ENCODE assay signal across 8 cellular contexts in the genomic region with DNA sequence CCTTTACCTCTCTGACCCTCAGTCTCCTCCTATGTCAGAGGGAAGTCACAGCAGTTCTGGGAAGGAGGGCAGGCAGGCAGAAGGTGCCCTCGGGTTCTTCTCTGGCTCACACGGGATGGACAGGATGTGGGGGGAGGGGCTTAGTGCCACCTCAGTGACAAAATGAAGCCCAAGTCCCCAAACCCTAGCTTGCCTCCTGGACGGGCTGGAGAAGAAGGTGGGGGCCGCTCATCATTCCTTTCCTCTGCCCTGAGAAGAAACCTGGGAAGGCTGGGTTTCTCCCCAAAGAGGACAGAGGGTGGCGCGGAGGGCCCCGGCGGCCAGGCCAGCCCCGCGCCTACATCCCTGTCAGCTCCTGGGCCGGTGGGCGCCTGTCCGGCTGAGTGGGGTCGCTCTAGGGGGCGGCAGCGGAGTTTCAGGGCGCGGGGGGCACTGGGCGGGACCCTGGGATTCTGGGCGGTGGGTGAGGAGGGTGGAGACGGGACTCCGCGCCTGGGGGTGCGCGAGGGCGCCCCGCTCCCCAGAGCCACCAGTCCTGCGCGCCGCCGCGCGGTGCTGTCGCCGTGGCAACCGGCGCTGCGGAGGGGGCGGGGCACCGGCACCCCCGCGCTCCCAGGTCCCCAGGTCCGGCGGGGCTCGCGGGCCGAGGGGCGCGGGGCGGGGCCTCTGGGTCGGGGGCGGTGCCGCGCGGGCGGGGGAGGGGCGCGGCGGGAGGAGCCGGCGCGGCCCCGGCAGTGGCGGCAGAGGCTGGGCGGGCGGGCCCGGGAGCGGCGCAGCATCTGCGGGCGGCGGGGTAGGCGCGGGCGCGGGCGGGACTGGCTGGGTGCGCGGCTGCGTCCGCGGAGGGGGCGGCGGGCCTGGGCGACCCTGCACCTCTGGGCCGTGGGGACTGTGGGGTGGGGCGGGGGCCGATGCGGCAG. TPM values are rescaled to one million over a fixed set of nuclear protein-coding genes. Genes with fewer than 3 reads are reported as not detected.
DNase-seq lines count a peak whose midpoint lies in the region; ATAC-seq and TF ChIP-seq lines count a peak whose summit lies in the region.

Gene TMEM121 (plus strand): TSS at position 723 of the 920 bp plus-strand sequence. CDS start 2,252 bp downstream, outside the sequence.

- ATAC-seq in activated T-cell treated with anti-CD3 and anti-CD28 coated beads, Interleukin-2, amount 50 U/mL, for 72 hours (replicated peaks in 1 of 2): peak; percentile 41 to 42
- ATAC-seq in GM21367 (IDR thresholded peaks at IDR 0.05; ENCODE audit: unreplicated experiment): no peak

- H3K27me3 Mint-ChIP-seq in HFFc6 (ENCODE audit: insufficient read depth): peaks cover 5% of the 10 kb centered on the region; the same call in 1 of the 2 replicates
- H3K27me3 Mint-ChIP-seq in activated T-cell treated with anti-CD3 and anti-CD28 coated beads, Interleukin-2, amount 50 U/mL, for 72 hours (ENCODE audit: low read depth): peaks cover 17% of the 10 kb centered on the region

- H3K27ac ChIP-seq in AG04450 (ENCODE audit: low read depth, low read length): no peak within 1 kb of the TSS

- H3K4me1 Mint-ChIP-seq in HFFc6 (ENCODE audit: low read depth): no peaks in the 10 kb centered on the region
- peaks cover 15% of the 10 kb centered on the region for H3K4me1 Mint-ChIP-seq in activated T-cell treated with anti-CD3 and anti-CD28 coated beads, Interleukin-2, amount 50 U/mL, for 72 hours (ENCODE audit: low read depth)

- H3K4me3 ChIP-seq in AG04450 (ENCODE audit: low read depth, low read length) (peak within 1 kb of the TSS; percentile 59), foreskin fibroblast (ENCODE audit: low read depth in 1 of 2, low read length in 2 of 2) (peak within 1 kb of the TSS; percentile 45 to 59)

- TF ChIP-seq CTCF in AG04450 (IDR thresholded peaks at IDR 0.05; ENCODE audit: low read depth, low read length) (no peak), HFFc6 (IDR thresholded peaks at IDR 0.05) (peak; percentile 9; the same call in 1 of the 2 replicates), foreskin fibroblast (IDR thresholded peaks at IDR 0.05; ENCODE audit: low read depth, low read length) (no peak), GM13976 (IDR thresholded peaks at IDR 0.05; ENCODE audit: borderline replicate concordance, control extremely low read depth, extremely low read depth, insufficient read depth, missing control alignments) (no peak)

- H3K36me3 Mint-ChIP-seq in HFFc6 (ENCODE audit: low read depth): no peaks in the 10 kb centered on the region
- peaks cover 0 to 2% of the 10 kb centered on the region in 2 donors for H3K36me3 Mint-ChIP-seq in activated T-cell treated with anti-CD3 and anti-CD28 coated beads, Interleukin-2, amount 50 U/mL, for 72 hours (ENCODE audit: insufficient read depth in 2 of 2)

- POLR2A ChIA-PET in AG04450 (lab: Yijun Ruan, JAX): no interaction called here

- CTCF ChIA-PET in AG04450 (lab: Charles Lee): no interaction called here

- no peak within 1 kb of the TSS for H3K27ac Mint-ChIP-seq in HFFc6
- H3K27ac Mint-ChIP-seq in activated T-cell treated with anti-CD3 and anti-CD28 coated beads, Interleukin-2, amount 50 U/mL, for 72 hours: peak within 1 kb of the TSS; percentile 68

- peaks cover 3% of the 10 kb centered on the region for H3K27me3 ChIP-seq in AG04450 (ENCODE audit: control insufficient read depth, insufficient read depth, low read length)

- peak within 1 kb of the TSS; percentile 75 for H3K4me3 Mint-ChIP-seq in HFFc6
- H3K4me3 Mint-ChIP-seq in activated T-cell treated with anti-CD3 and anti-CD28 coated beads, Interleukin-2, amount 50 U/mL, for 72 hours: peak within 1 kb of the TSS; percentile 90 to 91

- no peak for DNase-seq in AG04450 (ENCODE audit: low read depth, low spot score)
- DNase-seq in HFFc6: no peak
- DNase-seq in activated T-cell treated with anti-CD3 and anti-CD28 coated beads, Interleukin-2, amount 50 U/mL, for 72 hours: peak; percentile 46 to 48
- peak in 1 of 2 donors; percentile 50 for DNase-seq in foreskin fibroblast
- DNase-seq in occipital lobe (lab: John Stamatoyannopoulos, UW): peak; percentile 51
- no peak for DNase-seq in GF-D8 (lab: John Stamatoyannopoulos, UW)
- DNase-seq in GM13976 (ENCODE audit: low spot score): no peak

- peaks cover 3% of the 10 kb centered on the region; the same call in 1 of the 2 replicates for H3K9me3 ChIP-seq in AG04450 (ENCODE audit: control insufficient read depth, insufficient read depth, low read length)

- in situ Hi-C loops in GM13976 (cut with MboI; ENCODE audit: low sequenced_read_pairs, unreplicated experiment): no loop called here

- no peaks in the 10 kb centered on the region for H3K9me3 Mint-ChIP-seq in HFFc6
- no peaks in the 10 kb centered on the region for H3K9me3 Mint-ChIP-seq in activated T-cell treated with anti-CD3 and anti-CD28 coated beads, Interleukin-2, amount 50 U/mL, for 72 hours

RNA-seq across cellular contexts. Expression of gene TMEM121, which starts in this region (rescaled TPM):
- 1.5 and 2.0 TPM in 2 replicates for polyA plus RNA-seq in AG04450 (2011; rRNA removed)
- 0.83 TPM in 2 replicates for polyA minus RNA-seq in AG04450 (2011; rRNA and poly(A)+ RNA removed)
- 1 to 10 TPM; 3.0 to 4.2 (median 3.4) TPM for total RNA-seq in HFFc6 (2021; fragmentation: NEBNext Ultra II Directional; extraction: Animal tissue kit (Norgen Biotek cat#: 25700))
- total RNA-seq in activated T-cell treated with anti-CD3 and anti-CD28 coated beads, Interleukin-2, amount 50 U/mL, for 72 hours: 1 to 10 TPM; 6.3 to 7.9 TPM
- 23.1 TPM for total RNA-seq in occipital lobe

Comparison
In these comparisons a context has a peak if more than half of its experiments do, and no peak if none do; other contexts are left out.
1. DNase-seq: peak in activated T-cell treated with anti-CD3 and anti-CD28 coated beads, Interleukin-2, amount 50 U/mL, for 72 hours (2 of 2) and occipital lobe (single experiment); none in AG04450 (single experiment), HFFc6 (single experiment), GF-D8 (single experiment) and GM13976 (single experiment).